Comparison of ENCODE assay signal across 12 cellular contexts in the genomic region with DNA sequence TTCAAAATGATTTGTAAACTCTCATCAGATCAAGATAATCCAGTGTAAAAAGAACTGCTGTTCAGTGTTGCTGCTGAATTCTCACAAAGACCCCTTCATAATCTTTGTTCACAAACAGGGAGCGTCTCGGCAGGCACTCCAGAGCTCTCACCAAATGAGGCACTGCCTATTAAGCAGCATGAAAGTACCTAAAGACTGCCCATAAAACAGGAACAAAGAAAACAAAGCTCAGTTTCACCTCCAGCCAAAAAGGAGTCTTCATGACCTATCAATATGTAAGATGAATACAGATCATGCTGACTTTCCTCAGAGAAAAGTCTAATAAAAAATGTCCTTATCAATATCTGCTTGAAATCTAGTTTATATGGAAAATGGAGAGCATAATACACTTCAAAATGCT. TPM values are rescaled to one million over a fixed set of nuclear protein-coding genes. Genes with fewer than 3 reads are reported as not detected.
DNase-seq lines count a peak whose midpoint lies in the region; ATAC-seq and TF ChIP-seq lines count a peak whose summit lies in the region.
"Had no signal": no experiment of that assay in that cellular context is flagged by ENCODE, and none has a peak within 500 bp of the region (broad histone marks: within the 10 kb centered on the region; RNA-seq: fewer than 3 reads in every experiment).

No MANE protein-coding gene starts in this region.

- intact Hi-C loops in posterior vena cava (cut with DNase I) = no loop called here

- DNase-seq in nephron progenitor cell = no peak
- DNase-seq in anterior cingulate cortex (lab: John Stamatoyannopoulos, UW) = no peak
- no peak for DNase-seq in NCI-H1105 treated with DMSO at 0.1 percent for 48 hours (lab: John Stamatoyannopoulos, UW)
- DNase-seq in posterior vena cava (ENCODE audit: low spot score) = no peak
- no peak for DNase-seq in HuH-7 (ENCODE audit: low spot score)
- DNase-seq: DMS 273 treated with DMSO at 0.1 percent for 48 hours, NCI-H187 treated with DMSO at 0.1 percent for 48 hours, PC-3 had no signal

- peaks cover 18% of the 10 kb centered on the region for H3K36me3 Mint-ChIP-seq in nephron progenitor cell (ENCODE audit: low read depth)

- H3K4me3 Mint-ChIP-seq in nephron progenitor cell = no peak overlapping the region

- ATAC-seq in HG02571 (IDR thresholded peaks at IDR 0.05; ENCODE audit: unreplicated experiment) (peak; percentile 99), HG03439 (IDR thresholded peaks at IDR 0.05; ENCODE audit: unreplicated experiment) (peak; percentile 95)
- ATAC-seq: PC-3 had no signal

- H3K27ac Mint-ChIP-seq in nephron progenitor cell = peak overlapping the region; percentile 73

- peak; percentile 37 for TF ChIP-seq POLR2A in GM19099 (IDR thresholded peaks at IDR 0.05; ENCODE audit: extremely low read depth, insufficient read length, low read depth)

- peaks cover 13% of the 10 kb centered on the region for H3K4me1 Mint-ChIP-seq in nephron progenitor cell

- no peak for TF ChIP-seq CTCF in nephron progenitor cell (IDR thresholded peaks at IDR 0.05)

- no peaks in the 10 kb centered on the region for H3K27me3 Mint-ChIP-seq in nephron progenitor cell (ENCODE audit: low read depth, poor library complexity)

- no peaks in the 10 kb centered on the region for H3K9me3 Mint-ChIP-seq in nephron progenitor cell

RNA-seq across cellular contexts. Expression of a gene that starts 41.8 kb away (rescaled TPM):
- total RNA-seq in posterior vena cava = under 1 TPM; 0.56 to 0.90 TPM
- total RNA-seq: HT-29 had no signal
